ENCODE assay signal across 1 cellular context in the genomic region with DNA sequence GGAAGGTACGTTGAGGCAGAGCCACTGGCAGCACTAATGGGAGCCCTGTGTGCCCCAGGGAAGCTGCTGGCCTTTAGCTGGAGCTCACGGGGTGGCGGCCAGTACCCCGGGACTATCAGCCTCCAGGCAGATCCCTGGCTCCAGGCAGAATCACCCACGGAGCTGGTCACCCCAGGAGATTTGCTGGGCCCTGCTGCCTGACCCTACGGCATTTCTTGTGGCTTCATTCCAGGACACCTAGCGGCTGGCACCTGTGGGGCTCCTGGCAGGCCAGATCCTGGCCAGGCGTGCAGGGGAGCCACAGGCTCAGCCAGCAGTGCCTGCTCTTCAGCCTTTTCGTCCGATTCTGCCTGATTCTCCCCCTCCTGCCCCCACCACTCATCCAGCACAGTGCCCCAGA.
TF ChIP-seq lines count a peak whose summit lies in the region.

No MANE protein-coding gene starts in this region.

TF ChIP-seq in HEK293, 187 proteins besides CTCF, POLR2A, EP300 and RAD21 (continued from another document):
- peak; percentile 48; the same call in 1 of the 2 replicates for TF ChIP-seq SCRT1 (tag by site-specific recombination; IDR thresholded peaks at IDR 0.05; ENCODE audit: borderline replicate concordance)
